Comparison of ENCODE assay signal across 1 cellular context in the genomic region with DNA sequence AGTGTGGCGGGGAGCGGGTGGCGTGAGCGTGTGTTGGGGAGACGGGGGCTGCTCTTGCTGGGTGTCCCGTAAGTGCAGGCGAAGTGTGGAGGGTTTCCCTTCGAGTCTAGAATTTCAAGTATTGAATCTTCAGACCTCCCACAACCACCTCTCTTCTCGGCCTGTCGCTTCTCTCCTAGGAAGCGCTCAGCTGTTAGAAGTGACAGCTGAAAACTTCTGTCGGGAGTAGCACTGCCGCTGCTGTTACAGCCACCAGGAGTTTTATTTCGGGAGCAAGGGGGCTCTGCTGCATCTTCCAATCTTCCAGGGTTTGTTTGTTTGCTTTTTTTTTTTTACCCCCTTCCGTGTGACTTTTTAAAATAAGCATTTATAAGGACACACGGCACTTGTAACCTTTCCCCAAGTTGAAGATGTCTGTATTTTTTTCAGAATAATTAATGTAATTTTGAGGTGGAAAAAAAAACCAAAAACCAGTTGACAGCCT.
TF ChIP-seq lines count a peak whose summit lies in the region.

No MANE protein-coding gene starts in this region.

TF ChIP-seq in K562, 482 proteins besides CTCF, POLR2A, EP300 and RAD21 (continued from another document):
- TF ChIP-seq PKNOX1 (IDR thresholded peaks at IDR 0.05) (peak; percentile 35), NFIX (CRISPR knock-in tag; IDR thresholded peaks at IDR 0.05; ENCODE audit: low read depth) (no peak), MTF1 (CRISPR knock-in tag; IDR thresholded peaks at IDR 0.05; ENCODE audit: borderline replicate concordance) (no peak), HIVEP1 (CRISPR knock-in tag; IDR thresholded peaks at IDR 0.05) (no peak), ZNF740 (CRISPR knock-in tag; IDR thresholded peaks at IDR 0.05) (no peak), ZNF740 (tag; IDR thresholded peaks at IDR 0.05) (no peak), RCOR1 (IDR thresholded peaks at IDR 0.05; ENCODE audit: borderline replicate concordance in 1 of 2, low read depth in 2 of 2, low read length in 2 of 2) (no peak), TAL1 (IDR thresholded peaks at IDR 0.05) (no peak), LARP7 (IDR thresholded peaks at IDR 0.05) (no peak), ZNF175 (CRISPR knock-in tag; IDR thresholded peaks at IDR 0.05; ENCODE audit: low read depth) (no peak)
- TF ChIP-seq, protein P1, sequence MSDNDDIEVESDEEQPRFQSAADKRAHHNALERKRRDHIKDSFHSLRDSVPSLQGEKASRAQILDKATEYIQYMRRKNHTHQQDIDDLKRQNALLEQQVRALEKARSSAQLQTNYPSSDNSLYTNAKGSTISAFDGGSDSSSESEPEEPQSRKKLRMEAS (CRISPR knock-in tag; IDR thresholded peaks at IDR 0.05): no peak
